In genomic region chr11:26994579-26995210, GRCh38 we compare ENCODE assay signal across 13 cellular contexts. TPM values are rescaled to one million over a fixed set of nuclear protein-coding genes. Genes with fewer than 3 reads are reported as not detected.
DNase-seq lines count a peak whose midpoint lies in the region; ATAC-seq and TF ChIP-seq lines count a peak whose summit lies in the region.
"Had no signal": no experiment of that assay in that cellular context is flagged by ENCODE, and none has a peak within 500 bp of the region (broad histone marks: within the 10 kb centered on the region; RNA-seq: fewer than 3 reads in every experiment).

No MANE protein-coding gene starts in this region.

- intact Hi-C loops in left ventricle myocardium inferior (cut with micrococcal nuclease): no loop called here

- no peaks in the 10 kb centered on the region for H3K4me1 ChIP-seq in left ventricle myocardium inferior
- peaks cover 20% of the 10 kb centered on the region for H3K4me1 ChIP-seq in osteoblast (ENCODE audit: insufficient read depth, low read length)
- H3K4me1 ChIP-seq: BLaER1 treated with 17β-estradiol and CSF1 and Interleukin-3, amounts not matched to agents 10 nM and 100 nM; parathyroid adenoma had no signal

- H3K36me3 ChIP-seq in left ventricle myocardium inferior (no peaks in the 10 kb centered on the region), osteoblast (ENCODE audit: insufficient read depth, low read length) (no peaks in the 10 kb centered on the region)
- H3K36me3 ChIP-seq: BLaER1 treated with 17β-estradiol and CSF1 and Interleukin-3, amounts not matched to agents 10 nM and 100 nM had no signal

- no peak for ATAC-seq in HG02885 (IDR thresholded peaks at IDR 0.05; ENCODE audit: poor library complexity, unreplicated experiment)
- ATAC-seq: stimulated activated naive B cell treated with anti-CD40 and anti-IgM and Interleukin-4, amounts not matched to agents 10 μg/mL and 1 μg/mL and 100 μg/mL, for 72 hours had no signal

- H3K4me3 ChIP-seq in AG09309 (ENCODE audit: control insufficient read depth, low read depth, low read length) (peak overlapping the region; percentile 81), astrocyte of the cerebellum (ENCODE audit: low read depth, low read length) (peak overlapping the region; percentile 55), left ventricle myocardium inferior (peak overlapping the region; percentile 67), osteoblast (ENCODE audit: insufficient read depth, low read length) (peak overlapping the region; percentile 83)
- H3K4me3 ChIP-seq: BLaER1 treated with 17β-estradiol and CSF1 and Interleukin-3, amounts not matched to agents 10 nM and 100 nM had no signal

- H3K27me3 ChIP-seq in left ventricle myocardium inferior (ENCODE audit: low read depth) (peaks cover 28% of the 10 kb centered on the region), osteoblast (ENCODE audit: insufficient read depth, low read length) (no peaks in the 10 kb centered on the region)
- H3K27me3 ChIP-seq: BLaER1 treated with 17β-estradiol and CSF1 and Interleukin-3, amounts not matched to agents 10 nM and 100 nM had no signal

- peak overlapping the region; percentile 86 for H3K4me2 ChIP-seq in osteoblast (ENCODE audit: insufficient read depth, low read length)
- H3K4me2 ChIP-seq: BLaER1 treated with 17β-estradiol and CSF1 and Interleukin-3, amounts not matched to agents 10 nM and 100 nM had no signal

- H3K27ac ChIP-seq in left ventricle myocardium inferior (replicated peaks) (peak overlapping the region; percentile 86), osteoblast (ENCODE audit: low read depth, low read length) (no peak overlapping the region)
- H3K27ac ChIP-seq: BLaER1 treated with 17β-estradiol and CSF1 and Interleukin-3, amounts not matched to agents 10 nM and 100 nM; parathyroid adenoma had no signal

- TF ChIP-seq CTCF in AG09309 (IDR thresholded peaks at IDR 0.05; ENCODE audit: control insufficient read depth, insufficient read depth, low read depth, low read length, missing control alignments): no peak
- no peak for TF ChIP-seq CTCF in astrocyte of the cerebellum (IDR thresholded peaks at IDR 0.05; ENCODE audit: low read depth, low read length, missing control alignments)
- no peak for TF ChIP-seq CTCF in left ventricle myocardium inferior (IDR thresholded peaks at IDR 0.05; ENCODE audit: borderline replicate concordance)
- no peak for TF ChIP-seq CTCF in osteoblast (IDR thresholded peaks at IDR 0.05; ENCODE audit: extremely low read depth, low read depth, low read length)

- in situ Hi-C loops in astrocyte of the cerebellum (cut with HindIII; ENCODE audit: low sequenced_read_pairs): no loop called here

- no peaks in the 10 kb centered on the region for H4K20me1 ChIP-seq in osteoblast (ENCODE audit: insufficient read depth, low read length)
- H4K20me1 ChIP-seq: BLaER1 treated with 17β-estradiol and CSF1 and Interleukin-3, amounts not matched to agents 10 nM and 100 nM had no signal

- H3K79me2 ChIP-seq in osteoblast (ENCODE audit: insufficient read depth, low read length): peaks cover 6% of the 10 kb centered on the region
- H3K79me2 ChIP-seq: parathyroid adenoma had no signal

- DNase-seq in AG09309 (ENCODE audit: low read depth): no peak
- no peak for DNase-seq in astrocyte of the cerebellum (ENCODE audit: low read depth)
- no peak for DNase-seq in left ventricle myocardium inferior
- DNase-seq in osteoblast (ENCODE audit: insufficient read length, low spot score, missing footprints): no peak
- DNase-seq in NCI-H226: no peak
- DNase-seq in DMS79 (lab: John Stamatoyannopoulos, UW): no peak
- no peak for DNase-seq in NCI-H1417 (lab: John Stamatoyannopoulos, UW)
- DNase-seq: activated CD4-positive, alpha-beta T cell treated with anti-CD3 and anti-CD28 coated beads, Interleukin-2, amount 50 U/mL, for 48 hours; stimulated activated naive B cell treated with anti-CD40 and anti-IgM and Interleukin-4, amounts not matched to agents 10 μg/mL and 1 μg/mL and 100 μg/mL, for 72 hours had no signal

- no peaks in the 10 kb centered on the region for H3K9me3 ChIP-seq in left ventricle myocardium inferior (replicated peaks)
- no peaks in the 10 kb centered on the region for H3K9me3 ChIP-seq in osteoblast (ENCODE audit: low read depth, low read length)
- H3K9me3 ChIP-seq: BLaER1 treated with 17β-estradiol and CSF1 and Interleukin-3, amounts not matched to agents 10 nM and 100 nM had no signal

- peak overlapping the region; percentile 91 for H2AFZ ChIP-seq in osteoblast (ENCODE audit: low read length)
- H2AFZ ChIP-seq: parathyroid adenoma had no signal

RNA-seq across cellular contexts. Expression of gene FIBIN, which starts 0.8 kb away (rescaled TPM):
- total RNA-seq in left ventricle myocardium inferior: 10.5 TPM
- total RNA-seq in osteoblast: 22.1 and 30.0 TPM in 2 replicates
- total RNA-seq: RPMI7951 had no signal

RNA-seq across cellular contexts. Expression of gene BBOX1, which starts 45.9 kb away (rescaled TPM):
- total RNA-seq in left ventricle myocardium inferior (not detected), osteoblast (under 0.01 and 0.36 TPM in 2 replicates)
